22 cellular contexts compared by ENCODE assay signal in the genomic region with DNA sequence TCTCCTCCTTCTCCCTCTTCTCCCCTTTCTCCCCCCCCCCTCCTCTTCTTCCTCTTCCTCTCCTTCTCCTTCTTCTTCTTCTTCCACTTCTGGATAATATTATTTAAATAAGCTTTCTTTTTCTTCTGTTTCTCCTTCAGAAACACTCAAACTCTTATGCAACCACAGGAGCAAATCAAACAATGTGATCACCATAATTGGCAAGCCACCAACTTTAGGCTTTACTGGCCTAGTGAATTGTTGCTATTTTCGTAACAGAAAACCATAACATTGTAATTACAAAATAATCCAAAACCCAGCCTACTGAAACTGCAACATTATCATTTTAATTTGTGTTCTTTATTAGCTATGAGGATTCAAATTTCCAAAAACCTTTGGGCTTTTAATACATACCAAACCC. TPM values are rescaled to one million over a fixed set of nuclear protein-coding genes. Genes with fewer than 3 reads are reported as not detected.
DNase-seq lines count a peak whose midpoint lies in the region; ATAC-seq, FAIRE-seq and TF ChIP-seq lines count a peak whose summit lies in the region.
"Had no signal": no experiment of that assay in that cellular context is flagged by ENCODE, and none has a peak within 500 bp of the region (broad histone marks: within the 10 kb centered on the region; RNA-seq: fewer than 3 reads in every experiment).

No MANE protein-coding gene starts in this region.

- CTCF ChIA-PET in MCF 10A (lab: Yijun Ruan, JAX) (interaction anchor here (0.6 to 1.2 kb wide), 2 partner anchors 11 to 43 kb away, joined by 3 to 4 read pairs; no protein-coding TSS in a partner anchor), RWPE1 (lab: Yijun Ruan, JAX) (no interaction called here)

- H3K9me2 ChIP-seq in hepatocyte (replicated peaks; ENCODE audit: insufficient read depth) = no peaks in the 10 kb centered on the region

- H3K36me3 Mint-ChIP-seq in MCF 10A (ENCODE audit: insufficient read depth, unreplicated experiment) = peaks cover 4% of the 10 kb centered on the region
- H3K36me3 Mint-ChIP-seq: CD8-positive, alpha-beta T cell had no signal

- H3K27me3 ChIP-seq in breast epithelium (no peaks in the 10 kb centered on the region), bronchial epithelial cell (ENCODE audit: control insufficient read depth, insufficient read depth, low read length) (no peaks in the 10 kb centered on the region), hepatocyte (no peaks in the 10 kb centered on the region), transverse colon (no peaks in the 10 kb centered on the region)
- H3K27me3 ChIP-seq: heart right ventricle had no signal

- H3K27ac ChIP-seq in breast epithelium (no peak overlapping the region), hepatocyte (no peak overlapping the region), transverse colon (peak overlapping the region; percentile 63 to 75 (median 71)), RWPE1 (no peak overlapping the region)
- H3K27ac ChIP-seq: heart right ventricle, thoracic aorta had no signal

- no peak overlapping the region for H2AFZ ChIP-seq in hepatocyte

- no peak overlapping the region for H3K4me2 ChIP-seq in hepatocyte

- TF ChIP-seq POLR2A in breast epithelium (IDR thresholded peaks at IDR 0.05) (no peak), transverse colon (IDR thresholded peaks at IDR 0.05) (no peak)

- DNase-seq in MCF 10A (ENCODE audit: unreplicated experiment) = peak; percentile 84
- DNase-seq in breast epithelium (ENCODE audit: low spot score in 2 of 2) = no peak
- DNase-seq in bronchial epithelial cell (ENCODE audit: low read depth) = peak; percentile 60
- DNase-seq in hepatocyte (ENCODE audit: low spot score) = peak; percentile 21
- peak; percentile 22 for DNase-seq in transverse colon
- no peak for DNase-seq in RWPE1 (ENCODE audit: low spot score)
- DNase-seq: ACHN; activated CD8-positive, alpha-beta memory T cell treated with anti-CD3 and anti-CD28 coated beads, Interleukin-2, amount 50 U/mL, for 48 hours; activated naive CD4-positive, alpha-beta T cell treated with anti-CD3 and anti-CD28 coated beads for 36 hours; CD8-positive, alpha-beta T cell; central memory CD4-positive, alpha-beta T cell; heart right ventricle; NCI-H187; NCI-H774 had no signal

- no peak for FAIRE-seq in bronchial epithelial cell (lab: Jason Lieb, UNC)
- FAIRE-seq: endometrium, GM12891 had no signal

- ATAC-seq in HG02973 (IDR thresholded peaks at IDR 0.05; ENCODE audit: unreplicated experiment) (no peak), HG03196 (IDR thresholded peaks at IDR 0.05; ENCODE audit: unreplicated experiment) (no peak)
- ATAC-seq: CD8-positive, alpha-beta T cell; heart right ventricle had no signal

- POLR2A ChIA-PET in MCF 10A (lab: Yijun Ruan, JAX) (no interaction called here), RWPE1 (lab: Yijun Ruan, JAX; ENCODE audit: low non-redundant PET) (no interaction called here)

- H3K4me3 ChIP-seq in breast epithelium (no peak overlapping the region), bronchial epithelial cell (ENCODE audit: low read depth, low read length) (no peak overlapping the region), hepatocyte (no peak overlapping the region), transverse colon (no peak overlapping the region)
- H3K4me3 ChIP-seq: heart right ventricle, thoracic aorta had no signal

- no TSS peak for BruUV-seq in MCF 10A (replicated peaks; lab: Mats Ljungman, UMichigan)

- intact Hi-C loops in MCF 10A (cut with micrococcal nuclease) (no loop called here), breast epithelium (cut with DNase I; ENCODE audit: low total_unique reads) (no loop called here), transverse colon (cut with DNase I; ENCODE audit: low total_unique reads) (no loop called here)

- no peak for TF ChIP-seq EP300 in transverse colon (IDR thresholded peaks at IDR 0.05; ENCODE audit: low read depth)

- no peaks in the 10 kb centered on the region for H3K27me3 Mint-ChIP-seq in MCF 10A (ENCODE audit: insufficient read depth, unreplicated experiment)

- 43% methylated on average over 1 of the region's 1 CpG for WGBS in hepatocyte (ENCODE audit: low lambda C conversion rate, missing lambda C conversion rate)
- 30% methylated on average over 1 of the region's 1 CpG; no CpG with 5 or more reads in 1 of the 2 donors for WGBS in transverse colon (ENCODE audit: low coverage in 1 of 2), 2 donors

- peaks cover 12% of the 10 kb centered on the region for H3K4me1 Mint-ChIP-seq in MCF 10A (ENCODE audit: insufficient read depth, unreplicated experiment)

- H3K27ac Mint-ChIP-seq in MCF 10A (ENCODE audit: low read depth, unreplicated experiment) = peak overlapping the region; percentile 82
- H3K27ac Mint-ChIP-seq: activated naive CD4-positive, alpha-beta T cell treated with anti-CD3 and anti-CD28 coated beads for 36 hours; CD8-positive, alpha-beta T cell had no signal

- no peaks in the 10 kb centered on the region for H3K79me2 ChIP-seq in hepatocyte

- peaks cover 13% of the 10 kb centered on the region for H3K9me3 Mint-ChIP-seq in MCF 10A (ENCODE audit: unreplicated experiment)
- H3K9me3 Mint-ChIP-seq: CD8-positive, alpha-beta T cell had no signal

- TF ChIP-seq CTCF in MCF 10A (IDR thresholded peaks at IDR 0.05; ENCODE audit: unreplicated experiment) (no peak), breast epithelium (IDR thresholded peaks at IDR 0.05) (no peak), bronchial epithelial cell (IDR thresholded peaks at IDR 0.05; ENCODE audit: insufficient read depth, low read length, severe bottlenecking) (no peak), hepatocyte (IDR thresholded peaks at IDR 0.05; ENCODE audit: poor library complexity) (no peak), transverse colon (IDR thresholded peaks at IDR 0.05) (no peak), RWPE1 (conservative IDR thresholded peaks at IDR 0.05; ENCODE audit: low read depth) (no peak)

- H4K20me1 ChIP-seq in hepatocyte (ENCODE audit: insufficient read depth, poor library complexity, severe bottlenecking) = no peaks in the 10 kb centered on the region

- in situ Hi-C loops in transverse colon (cut with MboI; ENCODE audit: low pct_ligation_motif_present in 1 of 4, low pct_unique_long_range_greater_than_20kb in 1 of 4, low sequenced_read_pairs in 3 of 4) = no loop called here

- H3K4me3 Mint-ChIP-seq in MCF 10A (ENCODE audit: unreplicated experiment) = no peak overlapping the region
- H3K4me3 Mint-ChIP-seq: activated naive CD4-positive, alpha-beta T cell treated with anti-CD3 and anti-CD28 coated beads for 36 hours; CD8-positive, alpha-beta T cell had no signal

- H3K36me3 ChIP-seq in breast epithelium (no peaks in the 10 kb centered on the region), bronchial epithelial cell (ENCODE audit: control insufficient read depth, insufficient read depth, low read length) (no peaks in the 10 kb centered on the region), hepatocyte (replicated peaks; ENCODE audit: insufficient read depth, low read depth) (no peaks in the 10 kb centered on the region), transverse colon (no peaks in the 10 kb centered on the region)
- H3K36me3 ChIP-seq: heart right ventricle, thoracic aorta had no signal

- H3K9me3 ChIP-seq in breast epithelium = no peaks in the 10 kb centered on the region
- no peaks in the 10 kb centered on the region for H3K9me3 ChIP-seq in hepatocyte (ENCODE audit: low read depth)
- H3K9me3 ChIP-seq in transverse colon = no peaks in the 10 kb centered on the region
- H3K9me3 ChIP-seq: heart right ventricle, thoracic aorta had no signal

- no peaks in the 10 kb centered on the region for H3K4me1 ChIP-seq in breast epithelium
- H3K4me1 ChIP-seq in hepatocyte (ENCODE audit: insufficient read depth) = no peaks in the 10 kb centered on the region
- H3K4me1 ChIP-seq in transverse colon = peaks cover 0 to 8% (median 4%) of the 10 kb centered on the region in 4 donors
- H3K4me1 ChIP-seq: heart right ventricle had no signal

RNA-seq across cellular contexts. Expression of a gene that starts 14.3 kb away (rescaled TPM):
- total RNA-seq in MCF 10A (2022) (not detected in 2 replicates), breast epithelium (not detected), bronchial epithelial cell (not detected in 2 replicates), hepatocyte (not detected in 2 replicates), transverse colon (not detected)
- not detected in 2 replicates for polyA plus RNA-seq in hepatocyte
- total RNA-seq: activated naive CD4-positive, alpha-beta T cell treated with anti-CD3 and anti-CD28 coated beads for 36 hours; CD8-positive, alpha-beta T cell; heart right ventricle; myocyte; posterior vena cava; T-helper 1 cell treated with Interleukin-12 subunit alpha and Interleukin-12 subunit beta and Interleukin-4 antibody, amounts not matched to agents 30 ng/mL and 1 ng/mL, for 36 hours; thoracic aorta had no signal
- polyA plus RNA-seq: heart right ventricle had no signal

Comparison
In these comparisons a context has a peak if more than half of its experiments do, and no peak if none do; other contexts are left out.
1. DNase-seq: peak in MCF 10A (single experiment), bronchial epithelial cell (single experiment), hepatocyte (single experiment) and transverse colon (single experiment); none in breast epithelium (0 of 2) and RWPE1 (single experiment).
2. H3K27ac ChIP-seq: peak in transverse colon (4 of 4); none in breast epithelium (0 of 2), hepatocyte (single experiment) and RWPE1 (single experiment).